In genomic region chr20:45911486-45912343, GRCh38 we compare ENCODE assay signal across 1 cellular context.
TF ChIP-seq lines count a peak whose summit lies in the region.

PLTP (minus strand) TSS chr20:45912155; CDS start chr20:45911452, 703 bp downstream.

TF ChIP-seq in K562, 482 proteins besides CTCF, POLR2A, EP300 and RAD21 (continued from another document):
- TF ChIP-seq TEAD4 (IDR thresholded peaks at IDR 0.05; ENCODE audit: low read length) (no peak), TEAD4 (CRISPR knock-in tag; IDR thresholded peaks at IDR 0.05; ENCODE audit: borderline replicate concordance) (no peak), MTF1 (CRISPR knock-in tag; IDR thresholded peaks at IDR 0.05; ENCODE audit: borderline replicate concordance) (no peak), TBP (optimal IDR thresholded peaks at IDR 0.05; ENCODE audit: low read depth, low read length) (peak; percentile 76), E2F6 (IDR thresholded peaks at IDR 0.05; ENCODE audit: borderline replicate concordance in 1 of 2, extremely low read depth in 1 of 2, insufficient read depth in 1 of 2, insufficient read length in 1 of 2, low read depth in 1 of 2, low read length in 1 of 2, poor library complexity in 1 of 2, severe bottlenecking in 1 of 2) (peak in 1 of 2 experiments; percentile 44), MAX (CRISPR knock-in tag; IDR thresholded peaks at IDR 0.05) (0 out of 2 replicates have a peak, but pooled peaks have one; percentile 10), POLR2G (IDR thresholded peaks at IDR 0.05; ENCODE audit: low read depth, low read length) (peak; percentile 76), TFAM (CRISPR knock-in tag; conservative IDR thresholded peaks at IDR 0.05) (no peak), ZNF584 (CRISPR knock-in tag; IDR thresholded peaks at IDR 0.05; ENCODE audit: low read depth) (0 out of 2 replicates have a peak, but pooled peaks have one; percentile 43), ZNF449 (CRISPR knock-in tag; IDR thresholded peaks at IDR 0.05) (no peak), ZBTB33 (CRISPR knock-in tag; IDR thresholded peaks at IDR 0.05) (peak; percentile 34; the same call in 1 of the 2 replicates), ZBTB7A (IDR thresholded peaks at IDR 0.05; ENCODE audit: borderline replicate concordance, control insufficient read depth, low read depth, low read length) (peak; percentile 54; the same call in 1 of the 2 replicates), ZNF174 (CRISPR knock-in tag; IDR thresholded peaks at IDR 0.05) (no peak), TAF1 (IDR thresholded peaks at IDR 0.05; ENCODE audit: control insufficient read depth, extremely low read depth, insufficient read depth, low read length, severe bottlenecking) (peak; percentile 7), FOXM1 (IDR thresholded peaks at IDR 0.05; ENCODE audit: low read depth) (no peak), FOXM1 (CRISPR knock-in tag; IDR thresholded peaks at IDR 0.05; ENCODE audit: low read depth) (0 out of 2 replicates have a peak, but pooled peaks have one; percentile 19), RFX1 (IDR thresholded peaks at IDR 0.05) (peak; percentile 91), PHF8 (IDR thresholded peaks at IDR 0.05; ENCODE audit: borderline replicate concordance, low read length) (peak; percentile 8; the same call in 1 of the 2 replicates), SREBF2 (CRISPR knock-in tag; IDR thresholded peaks at IDR 0.05) (0 out of 2 replicates have a peak, but pooled peaks have one; percentile 2)
